25 cellular contexts compared by ENCODE assay signal in genomic region chr19:21751379-21751778, GRCh38. TPM values are rescaled to one million over a fixed set of nuclear protein-coding genes. Genes with fewer than 3 reads are reported as not detected.
DNase-seq lines count a peak whose midpoint lies in the region; ATAC-seq and TF ChIP-seq lines count a peak whose summit lies in the region.
"Had no signal": no experiment of that assay in that cellular context is flagged by ENCODE, and none has a peak within 500 bp of the region (broad histone marks: within the 10 kb centered on the region; RNA-seq: fewer than 3 reads in every experiment).

No MANE protein-coding gene starts in this region.

- H3K36me3 ChIP-seq in left ventricle myocardium inferior (peaks cover 49% of the 10 kb centered on the region), adrenal gland (replicated peaks in 1 of 2) (peaks cover 0 to 16% of the 10 kb centered on the region in 2 donors)

- TF ChIP-seq CTCF in left ventricle myocardium inferior (IDR thresholded peaks at IDR 0.05; ENCODE audit: borderline replicate concordance): no peak
- no peak for TF ChIP-seq CTCF in adrenal gland (IDR thresholded peaks at IDR 0.05)
- no peak for TF ChIP-seq CTCF in fibroblast of the aortic adventitia (IDR thresholded peaks at IDR 0.05; ENCODE audit: insufficient read depth, low read length)

- WGBS in adrenal gland, 4 donors: 42 to 60% (median 52%) methylated on average over 3 of the region's 3 CpGs

- peaks cover 40% of the 10 kb centered on the region for H3K4me1 ChIP-seq in left ventricle myocardium inferior
- peaks cover 19 to 20% of the 10 kb centered on the region in 2 donors for H3K4me1 ChIP-seq in adrenal gland (replicated peaks in 1 of 2)
- H3K4me1 ChIP-seq: gastrocnemius medialis, transverse colon had no signal

- no peaks in the 10 kb centered on the region for H3K27me3 Mint-ChIP-seq in stimulated activated naive B cell treated with anti-CD40 and anti-IgM and Interleukin-4, amounts not matched to agents 10 μg/mL and 1 μg/mL and 100 μg/mL, for 72 hours
- H3K27me3 Mint-ChIP-seq: activated CD4-positive, alpha-beta memory T cell treated with anti-CD3 and anti-CD28 coated beads, Interleukin-2, amount 10 ng/mL, durations not matched to agents 7 days and 5 days; CD4-positive, CD25-positive, alpha-beta regulatory T cell; stimulated activated naive CD8-positive, alpha-beta T cell treated with anti-CD3 and anti-CD28 coated beads, Interleukin-15, amount 100 ng/mL, for 72 hours had no signal

- H3K27ac ChIP-seq in left ventricle myocardium inferior (replicated peaks) (no peak overlapping the region), adrenal gland (peak overlapping the region in 4 of 5 donors; percentile 30 to 77 (median 52))
- H3K27ac ChIP-seq: gastrocnemius medialis had no signal

- no peak overlapping the region for H3K4me3 ChIP-seq in left ventricle myocardium inferior
- no peak overlapping the region for H3K4me3 ChIP-seq in adrenal gland
- H3K4me3 ChIP-seq in fibroblast of the aortic adventitia (ENCODE audit: low read depth, low read length): no peak overlapping the region
- H3K4me3 ChIP-seq: gastrocnemius medialis, transverse colon had no signal

- peaks cover 13 to 23% of the 10 kb centered on the region in 2 donors for H3K4me1 Mint-ChIP-seq in stimulated activated naive B cell treated with anti-CD40 and anti-IgM and Interleukin-4, amounts not matched to agents 10 μg/mL and 1 μg/mL and 100 μg/mL, for 72 hours
- H3K4me1 Mint-ChIP-seq: mesothelial cell of epicardium had no signal

- TF ChIP-seq POLR2A in adrenal gland (IDR thresholded peaks at IDR 0.05): no peak

- DNase-seq in Right ventricle myocardium superior (no peak), left ventricle myocardium inferior (no peak), adrenal gland (peak; percentile 37 to 70 (median 59)), fibroblast of the aortic adventitia (ENCODE audit: low read depth) (peak; percentile 5), NCI-H526 (lab: John Stamatoyannopoulos, UW) (no peak)
- DNase-seq in stimulated activated naive B cell treated with anti-CD40 and anti-IgM and Interleukin-4, amounts not matched to agents 10 μg/mL and 1 μg/mL and 100 μg/mL, for 72 hours: no peak
- DNase-seq: activated CD4-positive, alpha-beta memory T cell treated with anti-CD3 and anti-CD28 coated beads, Interleukin-2, amount 10 ng/mL, durations not matched to agents 7 days and 5 days; activated naive CD4-positive, alpha-beta T cell; activated T-cell treated with anti-CD3 and anti-CD28 coated beads, Interleukin-2, amount 50 U/mL, for 1 hour; anterior cingulate cortex; CD4-positive, CD25-positive, alpha-beta regulatory T cell; DMS153; gastrocnemius medialis; left colon; NCI-H1105 treated with DMSO at 0.1 percent for 48 hours; NCI-H69; SHP77 treated with DMSO at 0.1 percent for 48 hours; small intestine; stimulated activated CD4-positive, alpha-beta T cell treated with anti-CD3 and anti-CD28 coated beads, Interleukin-2, amount 100 ng/mL, for 48 hours; stimulated activated naive CD8-positive, alpha-beta T cell treated with anti-CD3 and anti-CD28 coated beads, Interleukin-15, amount 100 ng/mL, for 72 hours; transverse colon had no signal

- H3K27me3 ChIP-seq in left ventricle myocardium inferior (ENCODE audit: low read depth): no peaks in the 10 kb centered on the region
- no peaks in the 10 kb centered on the region for H3K27me3 ChIP-seq in adrenal gland
- H3K27me3 ChIP-seq: gastrocnemius medialis, transverse colon had no signal

- no peak overlapping the region for H3K4me3 Mint-ChIP-seq in stimulated activated naive B cell treated with anti-CD40 and anti-IgM and Interleukin-4, amounts not matched to agents 10 μg/mL and 1 μg/mL and 100 μg/mL, for 72 hours
- H3K4me3 Mint-ChIP-seq: activated CD4-positive, alpha-beta memory T cell treated with anti-CD3 and anti-CD28 coated beads, Interleukin-2, amount 10 ng/mL, durations not matched to agents 7 days and 5 days; CD4-positive, CD25-positive, alpha-beta regulatory T cell; mesothelial cell of epicardium; stimulated activated naive CD8-positive, alpha-beta T cell treated with anti-CD3 and anti-CD28 coated beads, Interleukin-15, amount 100 ng/mL, for 72 hours; T-helper 1 cell treated with Interleukin-12 subunit alpha and Interleukin-12 subunit beta and Interleukin-4 antibody, amounts not matched to agents 30 μg/mL and 1 μg/mL, for 36 hours had no signal

- intact Hi-C loops in Right ventricle myocardium superior (cut with DNase I) (no loop called here), left ventricle myocardium inferior (cut with micrococcal nuclease) (no loop called here), adrenal gland (cut with DNase I) (no loop called here)

- H3K9me3 Mint-ChIP-seq in stimulated activated naive B cell treated with anti-CD40 and anti-IgM and Interleukin-4, amounts not matched to agents 10 μg/mL and 1 μg/mL and 100 μg/mL, for 72 hours: peaks cover 7 to 12% of the 10 kb centered on the region in 2 donors

- H3K9me3 ChIP-seq in left ventricle myocardium inferior (replicated peaks): peaks cover 7% of the 10 kb centered on the region
- H3K9me3 ChIP-seq in adrenal gland (replicated peaks in 1 of 3): no peaks in the 10 kb centered on the region
- H3K9me3 ChIP-seq: gastrocnemius medialis had no signal

- H3K27ac Mint-ChIP-seq in stimulated activated naive B cell treated with anti-CD40 and anti-IgM and Interleukin-4, amounts not matched to agents 10 μg/mL and 1 μg/mL and 100 μg/mL, for 72 hours: no peak overlapping the region
- H3K27ac Mint-ChIP-seq: activated CD4-positive, alpha-beta memory T cell treated with anti-CD3 and anti-CD28 coated beads, Interleukin-2, amount 10 ng/mL, durations not matched to agents 7 days and 5 days; CD4-positive, CD25-positive, alpha-beta regulatory T cell; mesothelial cell of epicardium; stimulated activated naive CD8-positive, alpha-beta T cell treated with anti-CD3 and anti-CD28 coated beads, Interleukin-15, amount 100 ng/mL, for 72 hours; T-helper 1 cell treated with Interleukin-12 subunit alpha and Interleukin-12 subunit beta and Interleukin-4 antibody, amounts not matched to agents 30 μg/mL and 1 μg/mL, for 36 hours had no signal

- ATAC-seq in Right ventricle myocardium superior (ENCODE audit: poor library complexity): peak; percentile 38
- ATAC-seq in GM21723 (IDR thresholded peaks at IDR 0.05; ENCODE audit: unreplicated experiment): no peak
- no peak for ATAC-seq in HG03196 (IDR thresholded peaks at IDR 0.05; ENCODE audit: unreplicated experiment)
- no peak for ATAC-seq in stimulated activated naive B cell treated with anti-CD40 and anti-IgM and Interleukin-4, amounts not matched to agents 10 μg/mL and 1 μg/mL and 100 μg/mL, for 72 hours (replicated peaks)
- ATAC-seq: gastrocnemius medialis, left colon had no signal

- H3K36me3 Mint-ChIP-seq in stimulated activated naive B cell treated with anti-CD40 and anti-IgM and Interleukin-4, amounts not matched to agents 10 μg/mL and 1 μg/mL and 100 μg/mL, for 72 hours: peaks cover 62 to 80% of the 10 kb centered on the region in 2 donors

RNA-seq across cellular contexts. Expression of gene ZNF100, which starts 16.0 kb away (rescaled TPM):
- total RNA-seq in Right ventricle myocardium superior (8.0 TPM), left ventricle myocardium inferior (4.6 TPM), adrenal gland (10 to 100 TPM in 5 of 8 donors, 1 to 10 TPM in 3; 4.1 to 18.7 (median 11.9) TPM), fibroblast of the aortic adventitia (ENCODE audit: low replicate concordance) (2.4 and 5.2 TPM in 2 replicates)
- polyA plus RNA-seq in adrenal gland: 1 to 10 TPM; 2.0 to 7.6 (median 4.9) TPM

Comparison
In these comparisons a context has a peak if more than half of its experiments do, and no peak if none do; other contexts are left out.
1. DNase-seq: peak in adrenal gland (7 of 7) and fibroblast of the aortic adventitia (single experiment); none in Right ventricle myocardium superior (single experiment), left ventricle myocardium inferior (single experiment), NCI-H526 (0 of 2) and stimulated activated naive B cell treated with anti-CD40 and anti-IgM and Interleukin-4, amounts not matched to agents 10 μg/mL and 1 μg/mL and 100 μg/mL, for 72 hours (single experiment).